13 cellular contexts compared by ENCODE assay signal in genomic region chr2:101843048-101843447, GRCh38.
A peak's percentile ranks its signal among the peaks of the same experiment; 100 is the strongest.
DNase-seq lines count a peak whose midpoint lies in the region; ATAC-seq and TF ChIP-seq lines count a peak whose summit lies in the region.
"Had no signal": no experiment of that assay in that cellular context is flagged by ENCODE, and none has a peak within 500 bp of the region (broad histone marks: within the 10 kb centered on the region; RNA-seq: fewer than 3 reads in every experiment).

No MANE protein-coding gene starts in this region.

- H3K4me1 Mint-ChIP-seq in effector memory CD8-positive, alpha-beta T cell (ENCODE audit: low read depth in 2 of 2) = peaks cover 6 to 20% of the 10 kb centered on the region in 2 donors
- H3K4me1 Mint-ChIP-seq in neural crest cell = peaks cover 11% of the 10 kb centered on the region

- peaks cover 35% of the 10 kb centered on the region for H3K36me3 Mint-ChIP-seq in effector memory CD8-positive, alpha-beta T cell (ENCODE audit: insufficient read depth)
- peaks cover 24% of the 10 kb centered on the region for H3K36me3 Mint-ChIP-seq in neural crest cell (ENCODE audit: low read depth)

- peaks cover 87% of the 10 kb centered on the region for H3K36me3 ChIP-seq in SJCRH30

- H3K4me3 ChIP-seq in SJCRH30 = no peak overlapping the region
- H3K4me3 ChIP-seq: SK-N-MC had no signal

- no peaks in the 10 kb centered on the region for H3K4me1 ChIP-seq in SJCRH30

- H3K27me3 Mint-ChIP-seq in effector memory CD8-positive, alpha-beta T cell = no peaks in the 10 kb centered on the region
- H3K27me3 Mint-ChIP-seq in neural crest cell (ENCODE audit: low read depth) = no peaks in the 10 kb centered on the region

- peak overlapping the region; percentile 2 to 80 for H3K27ac Mint-ChIP-seq in effector memory CD8-positive, alpha-beta T cell
- H3K27ac Mint-ChIP-seq in neural crest cell (ENCODE audit: unreplicated experiment) = peak overlapping the region; percentile 39

- TF ChIP-seq RAD21 in Ishikawa (IDR thresholded peaks at IDR 0.05; ENCODE audit: low read depth) = no peak

- no peak overlapping the region for H3K4me3 Mint-ChIP-seq in effector memory CD8-positive, alpha-beta T cell
- H3K4me3 Mint-ChIP-seq in neural crest cell = no peak overlapping the region
- H3K4me3 Mint-ChIP-seq: CD14-positive monocyte had no signal

- H3K27ac ChIP-seq in SJCRH30 = no peak overlapping the region
- H3K27ac ChIP-seq: SK-N-MC had no signal

- no peak for TF ChIP-seq EP300 in Ishikawa (IDR thresholded peaks at IDR 0.05; ENCODE audit: borderline replicate concordance)

- TF ChIP-seq CTCF in neural crest cell (conservative IDR thresholded peaks at IDR 0.05) = no peak

- no peaks in the 10 kb centered on the region for H3K9me3 ChIP-seq in SJCRH30 (replicated peaks)

- H3K27me3 ChIP-seq in SJCRH30 = no peaks in the 10 kb centered on the region

- DNase-seq in AG20443 (ENCODE audit: low spot score) (peak; percentile 74), neural crest cell (ENCODE audit: low read depth, low spot score) (no peak), NCI-H446 (lab: John Stamatoyannopoulos, UW) (no peak), SJCRH30 (no peak), DMS153 (lab: John Stamatoyannopoulos, UW) (no peak), GM19240 (ENCODE audit: insufficient read length, low spot score) (no peak)
- DNase-seq in effector memory CD8-positive, alpha-beta T cell = no peak
- DNase-seq: islet precursor cell, NCI-H526 had no signal

- H3K9me3 Mint-ChIP-seq in effector memory CD8-positive, alpha-beta T cell = no peaks in the 10 kb centered on the region
- H3K9me3 Mint-ChIP-seq in neural crest cell = no peaks in the 10 kb centered on the region
- H3K9me3 Mint-ChIP-seq: activated naive CD4-positive, alpha-beta T cell treated with anti-CD3 and anti-CD28 coated beads, Interleukin-2, amount 50 U/mL, for 72 hours; CD14-positive monocyte had no signal

- no peak for ATAC-seq in effector memory CD8-positive, alpha-beta T cell (replicated peaks)
- ATAC-seq: activated naive CD4-positive, alpha-beta T cell treated with anti-CD3 and anti-CD28 coated beads, Interleukin-2, amount 50 U/mL, for 72 hours had no signal

TF ChIP-seq in Ishikawa, 13 proteins besides CTCF, POLR2A, EP300 and RAD21:
- TF ChIP-seq TCF12 (IDR thresholded peaks at IDR 0.05; ENCODE audit: low read depth) = no peak
- peak; percentile 44; the same call in 1 of the 2 replicates for TF ChIP-seq NFIC (IDR thresholded peaks at IDR 0.05)
TF ChIP-seq in Ishikawa: peak in this region for 1.
